Comparison of ENCODE assay signal across 13 cellular contexts in genomic region chr19:55069859-55070225, GRCh38. TPM values are rescaled to one million over a fixed set of nuclear protein-coding genes. Genes with fewer than 3 reads are reported as not detected.
DNase-seq lines count a peak whose midpoint lies in the region; ATAC-seq and TF ChIP-seq lines count a peak whose summit lies in the region.
"Had no signal": no experiment of that assay in that cellular context is flagged by ENCODE, and none has a peak within 500 bp of the region (broad histone marks: within the 10 kb centered on the region; RNA-seq: fewer than 3 reads in every experiment).

No MANE protein-coding gene starts in this region.

- H3K9me3 ChIP-seq in iPS-18a (ENCODE audit: control insufficient read depth, low read depth, low read length), result no peaks in the 10 kb centered on the region

- no peak for ATAC-seq in stimulated activated effector memory CD8-positive, alpha-beta T cell treated with anti-CD3 and anti-CD28 coated beads, Interleukin-12 subunit alpha, Interleukin-12 subunit beta, amount 100 ng/mL, for 72 hours
- no peak for ATAC-seq in GM21786 (IDR thresholded peaks at IDR 0.05; ENCODE audit: unreplicated experiment)

- peaks cover 5 to 10% (median 8%) of the 10 kb centered on the region in 3 donors for H3K4me1 Mint-ChIP-seq in IgD-negative memory B cell
- H3K4me1 Mint-ChIP-seq in stimulated activated effector memory CD8-positive, alpha-beta T cell treated with anti-CD3 and anti-CD28 coated beads, Interleukin-12 subunit alpha, Interleukin-12 subunit beta, amount 100 ng/mL, for 72 hours, result peaks cover 10% of the 10 kb centered on the region

- peaks cover 0 to 2% (median 0%) of the 10 kb centered on the region in 3 donors for H3K9me3 Mint-ChIP-seq in IgD-negative memory B cell
- H3K9me3 Mint-ChIP-seq in stimulated activated effector memory CD8-positive, alpha-beta T cell treated with anti-CD3 and anti-CD28 coated beads, Interleukin-12 subunit alpha, Interleukin-12 subunit beta, amount 100 ng/mL, for 72 hours, result no peaks in the 10 kb centered on the region
- H3K9me3 Mint-ChIP-seq: T-helper 2 cell treated with Interferon-gamma antibody and Interleukin-4, amounts not matched to agents 5 μg/mL and 100 μg/mL, for 36 hours had no signal

- DNase-seq in stimulated activated effector memory CD8-positive, alpha-beta T cell treated with anti-CD3 and anti-CD28 coated beads, Interleukin-12 subunit alpha, Interleukin-12 subunit beta, amount 100 ng/mL, for 72 hours (ENCODE audit: low spot score in 2 of 2), result no peak
- DNase-seq in dedifferentiated amniotic fluid mesenchymal stem cell (ENCODE audit: extremely low spot score) (no peak), SIG-M5 treated with dmso at 0.1 percent for 504 hours (lab: John Stamatoyannopoulos, UW; ENCODE audit: unreplicated experiment) (no peak)
- DNase-seq: activated CD8-positive, alpha-beta memory T cell treated with anti-CD3 and anti-CD28 coated beads, Interleukin-2, amount 10 ng/mL, durations not matched to agents 7 days and 5 days; GM23248; KG1; occipital lobe; stimulated activated CD4-positive, alpha-beta T cell treated with anti-CD3 and anti-CD28 coated beads, Interleukin-15, amount 100 ng/mL, for 24 hours had no signal

- H3K27ac ChIP-seq in VCaP, result peak overlapping the region; percentile 78
- no peak overlapping the region for H3K27ac ChIP-seq in iPS-18a (ENCODE audit: low read length)
- H3K27ac ChIP-seq: GM23248 had no signal

- H3K27me3 Mint-ChIP-seq in IgD-negative memory B cell, result peaks cover 39% of the 10 kb centered on the region

- H3K27me3 ChIP-seq in iPS-18a (ENCODE audit: control insufficient read depth, insufficient read depth, low read length), result peaks cover 91% of the 10 kb centered on the region

- H3K36me3 ChIP-seq in iPS-18a (ENCODE audit: control insufficient read depth, low read depth, low read length), result no peaks in the 10 kb centered on the region

- no peak for TF ChIP-seq CTCF in VCaP (conservative IDR thresholded peaks at IDR 0.05)

- no peaks in the 10 kb centered on the region for H3K36me3 Mint-ChIP-seq in IgD-negative memory B cell
- no peaks in the 10 kb centered on the region for H3K36me3 Mint-ChIP-seq in stimulated activated effector memory CD8-positive, alpha-beta T cell treated with anti-CD3 and anti-CD28 coated beads, Interleukin-12 subunit alpha, Interleukin-12 subunit beta, amount 100 ng/mL, for 72 hours
- H3K36me3 Mint-ChIP-seq: activated CD8-positive, alpha-beta memory T cell treated with anti-CD3 and anti-CD28 coated beads, Interleukin-2, amount 10 ng/mL, durations not matched to agents 7 days and 5 days had no signal

- H3K9ac ChIP-seq in iPS-18a (ENCODE audit: low read length), result no peak overlapping the region

- peak overlapping the region; percentile 66 for H3K4me3 ChIP-seq in iPS-18a (ENCODE audit: low read length)

- peak overlapping the region in 1 of 3 donors; percentile 1 for H3K27ac Mint-ChIP-seq in IgD-negative memory B cell
- H3K27ac Mint-ChIP-seq in stimulated activated effector memory CD8-positive, alpha-beta T cell treated with anti-CD3 and anti-CD28 coated beads, Interleukin-12 subunit alpha, Interleukin-12 subunit beta, amount 100 ng/mL, for 72 hours, result no peak overlapping the region
- H3K27ac Mint-ChIP-seq: activated CD8-positive, alpha-beta memory T cell treated with anti-CD3 and anti-CD28 coated beads, Interleukin-2, amount 10 ng/mL, durations not matched to agents 7 days and 5 days; T-helper 2 cell treated with Interferon-gamma antibody and Interleukin-4, amounts not matched to agents 5 μg/mL and 100 μg/mL, for 36 hours had no signal

- H3K4me1 ChIP-seq in iPS-18a (ENCODE audit: control insufficient read depth, low read depth, low read length), result peaks cover 7% of the 10 kb centered on the region

- peak overlapping the region in 3 of 4 donors; percentile 4 to 85 (median 70) for H3K4me3 Mint-ChIP-seq in IgD-negative memory B cell
- H3K4me3 Mint-ChIP-seq in stimulated activated effector memory CD8-positive, alpha-beta T cell treated with anti-CD3 and anti-CD28 coated beads, Interleukin-12 subunit alpha, Interleukin-12 subunit beta, amount 100 ng/mL, for 72 hours, result peak overlapping the region; percentile 13
- H3K4me3 Mint-ChIP-seq: activated CD8-positive, alpha-beta memory T cell treated with anti-CD3 and anti-CD28 coated beads, Interleukin-2, amount 10 ng/mL, durations not matched to agents 7 days and 5 days had no signal

RNA-seq across cellular contexts. Expression of gene EPS8L1, which starts 5.8 kb away (rescaled TPM):
- 0.93 TPM for polyA plus RNA-seq in IgD-negative memory B cell

RNA-seq across cellular contexts. Expression of gene RDH13, which starts 6.9 kb away (rescaled TPM):
- polyA plus RNA-seq in IgD-negative memory B cell, result 18.7 TPM

RNA-seq across cellular contexts. Expression of gene GP6, which starts 31.8 kb away (rescaled TPM):
- 0.55 TPM for polyA plus RNA-seq in IgD-negative memory B cell
- polyA plus RNA-seq: GM23248 had no signal

RNA-seq across cellular contexts. Expression of gene PPP1R12C, which starts 47.6 kb away (rescaled TPM):
- polyA plus RNA-seq in IgD-negative memory B cell, result 7.4 TPM
